ENCODE assay signal across 10 cellular contexts in the genomic region with DNA sequence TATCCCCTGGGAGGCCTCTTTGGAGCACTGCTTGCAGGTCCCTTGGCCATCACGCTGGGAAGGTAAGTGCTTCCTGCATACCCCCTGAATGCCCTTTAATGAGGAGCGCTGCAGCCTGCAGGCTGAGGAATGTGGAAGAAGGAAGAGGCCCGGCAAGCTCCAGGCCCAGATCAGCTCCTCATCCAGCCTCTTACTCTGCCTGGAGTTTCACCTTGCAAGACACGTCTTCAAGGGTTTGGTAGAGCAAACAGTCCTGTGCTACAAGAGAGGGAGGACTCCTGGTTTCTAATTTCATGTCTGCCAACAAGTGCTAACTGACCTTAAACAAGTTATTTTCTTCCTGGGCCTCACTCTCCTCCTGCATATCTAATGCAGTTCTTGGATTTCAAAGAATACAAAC.
"Had no signal": no experiment of that assay in that cellular context is flagged by ENCODE, and none has a peak within 500 bp of the region (broad histone marks: within the 10 kb centered on the region; RNA-seq: fewer than 3 reads in every experiment).

No MANE protein-coding gene starts in this region.

- FAIRE-seq: H54 had no signal

- H3K4me3 ChIP-seq: GM23248, GM23338, HAP-1 had no signal

- ATAC-seq: GM23338, HCT116 had no signal

- H3K4me2 ChIP-seq: GM23338 had no signal

- H3K27ac ChIP-seq: GM23248 had no signal

- H3K9ac ChIP-seq: GM23248 had no signal

- H3K4me1 ChIP-seq: HAP-1 had no signal

- DNase-seq: GM23248, GOT3, H7, H9, HCEC 1CT, HFFc6 had no signal

- H2AFZ ChIP-seq: GM23248, GM23338 had no signal

- H3K9me3 ChIP-seq: HAP-1 had no signal
